In the genomic region with DNA sequence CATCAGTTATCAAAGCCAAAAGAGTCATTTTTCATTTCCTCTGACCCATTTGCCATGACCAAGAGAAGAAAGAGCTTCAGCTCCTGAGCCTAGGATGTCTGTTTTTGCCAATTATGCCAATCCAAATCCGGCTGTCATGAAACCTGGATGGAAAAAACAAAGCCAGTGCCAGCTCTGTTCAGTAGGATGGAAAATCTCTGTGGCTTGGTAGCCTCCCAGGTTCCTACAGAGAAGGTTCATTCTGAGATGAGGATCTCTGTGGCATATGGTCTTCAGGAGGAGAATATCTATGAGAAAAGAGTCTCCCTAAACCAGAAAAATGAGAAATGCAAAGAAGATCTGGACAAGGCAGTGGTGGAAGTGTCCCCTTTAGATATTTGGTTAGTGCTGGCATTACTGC, we compare ENCODE assay signal across 26 cellular contexts.
"Had no signal": no experiment of that assay in that cellular context is flagged by ENCODE, and none has a peak within 500 bp of the region (broad histone marks: within the 10 kb centered on the region; RNA-seq: fewer than 3 reads in every experiment).

No MANE protein-coding gene starts in this region.

- FAIRE-seq: bronchial epithelial cell had no signal

- H3K27ac Mint-ChIP-seq: activated CD4-positive, alpha-beta memory T cell treated with anti-CD3 and anti-CD28 coated beads for 36 hours; activated CD4-positive, alpha-beta T cell treated with anti-CD3 and anti-CD28 coated beads for 36 hours; activated CD4-positive, alpha-beta T cell treated with anti-CD3 and anti-CD28 coated beads, Interleukin-2, amount 10 ng/mL, durations not matched to agents 24 days and 14 days; activated CD8-positive, alpha-beta memory T cell treated with anti-CD3 and anti-CD28 coated beads, Interleukin-2, amount 10 ng/mL, durations not matched to agents 7 days and 5 days; activated CD8-positive, alpha-beta T cell treated with anti-CD3 and anti-CD28 coated beads, Interleukin-2, amount 10 ng/mL, durations not matched to agents 7 days and 5 days; activated naive CD4-positive, alpha-beta T cell treated with anti-CD3 and anti-CD28 coated beads, Interleukin-2, amount 10 ng/mL, durations not matched to agents 7 days and 5 days; activated naive CD4-positive, alpha-beta T cell treated with anti-CD3 and anti-CD28 coated beads, Interleukin-2, amount 50 U/mL, for 72 hours; activated naive CD8-positive, alpha-beta T cell treated with anti-CD3 and anti-CD28 coated beads, Interleukin-2, amount 10 ng/mL, durations not matched to agents 7 days and 5 days; dendritic cell treated with granulocyte-macrophage colony-stimulating factor and Interleukin-4, amounts not matched to agents 40 ng/mL and 50 ng/mL, for 4 days; endodermal cell had no signal

- H3K27me3 Mint-ChIP-seq: activated CD4-positive, alpha-beta memory T cell treated with anti-CD3 and anti-CD28 coated beads for 36 hours; activated CD4-positive, alpha-beta T cell treated with anti-CD3 and anti-CD28 coated beads for 36 hours; activated CD4-positive, alpha-beta T cell treated with anti-CD3 and anti-CD28 coated beads, Interleukin-2, amount 10 ng/mL, durations not matched to agents 24 days and 14 days; activated CD8-positive, alpha-beta memory T cell treated with anti-CD3 and anti-CD28 coated beads, Interleukin-2, amount 10 ng/mL, durations not matched to agents 7 days and 5 days; activated naive CD4-positive, alpha-beta T cell treated with anti-CD3 and anti-CD28 coated beads, Interleukin-2, amount 10 ng/mL, durations not matched to agents 7 days and 5 days; activated naive CD8-positive, alpha-beta T cell treated with anti-CD3 and anti-CD28 coated beads, Interleukin-2, amount 10 ng/mL, durations not matched to agents 7 days and 5 days; central memory CD8-positive, alpha-beta T cell; dendritic cell treated with granulocyte-macrophage colony-stimulating factor and Interleukin-4, amounts not matched to agents 40 ng/mL and 50 ng/mL, for 4 days had no signal

- H3K4me3 Mint-ChIP-seq: activated CD4-positive, alpha-beta memory T cell treated with anti-CD3 and anti-CD28 coated beads for 36 hours; activated CD4-positive, alpha-beta T cell treated with anti-CD3 and anti-CD28 coated beads for 36 hours; activated CD4-positive, alpha-beta T cell treated with anti-CD3 and anti-CD28 coated beads, Interleukin-2, amount 10 ng/mL, durations not matched to agents 24 days and 14 days; activated CD8-positive, alpha-beta memory T cell treated with anti-CD3 and anti-CD28 coated beads, Interleukin-2, amount 10 ng/mL, durations not matched to agents 7 days and 5 days; activated CD8-positive, alpha-beta T cell treated with anti-CD3 and anti-CD28 coated beads, Interleukin-2, amount 10 ng/mL, durations not matched to agents 7 days and 5 days; activated naive CD4-positive, alpha-beta T cell treated with anti-CD3 and anti-CD28 coated beads, Interleukin-2, amount 10 ng/mL, durations not matched to agents 7 days and 5 days; activated naive CD8-positive, alpha-beta T cell treated with anti-CD3 and anti-CD28 coated beads, Interleukin-2, amount 10 ng/mL, durations not matched to agents 7 days and 5 days; central memory CD8-positive, alpha-beta T cell; dendritic cell treated with granulocyte-macrophage colony-stimulating factor and Interleukin-4, amounts not matched to agents 40 ng/mL and 50 ng/mL, for 4 days; endodermal cell had no signal

- H3K36me3 Mint-ChIP-seq: activated CD4-positive, alpha-beta memory T cell treated with anti-CD3 and anti-CD28 coated beads for 36 hours; activated CD8-positive, alpha-beta memory T cell treated with anti-CD3 and anti-CD28 coated beads, Interleukin-2, amount 10 ng/mL, durations not matched to agents 7 days and 5 days; activated naive CD4-positive, alpha-beta T cell treated with anti-CD3 and anti-CD28 coated beads, Interleukin-2, amount 10 ng/mL, durations not matched to agents 7 days and 5 days; activated naive CD4-positive, alpha-beta T cell treated with anti-CD3 and anti-CD28 coated beads, Interleukin-2, amount 50 U/mL, for 72 hours; activated naive CD8-positive, alpha-beta T cell treated with anti-CD3 and anti-CD28 coated beads, Interleukin-2, amount 10 ng/mL, durations not matched to agents 7 days and 5 days had no signal

- H3K9me3 Mint-ChIP-seq: activated CD4-positive, alpha-beta T cell treated with anti-CD3 and anti-CD28 coated beads, Interleukin-2, amount 10 ng/mL, durations not matched to agents 24 days and 14 days; dendritic cell treated with granulocyte-macrophage colony-stimulating factor and Interleukin-4, amounts not matched to agents 40 ng/mL and 50 ng/mL, for 4 days; endodermal cell had no signal

- DNase-seq: activated CD4-positive, alpha-beta memory T cell treated with anti-CD3 and anti-CD28 coated beads for 36 hours; activated CD4-positive, alpha-beta T cell treated with anti-CD3 and anti-CD28 coated beads for 36 hours; activated CD4-positive, alpha-beta T cell treated with anti-CD3 and anti-CD28 coated beads, Interleukin-2, amount 10 ng/mL, durations not matched to agents 24 days and 14 days; activated CD4-positive, CD25-positive, alpha-beta regulatory T cell; activated CD4-positive, CD25-positive, alpha-beta regulatory T cell treated with anti-CD3 and anti-CD28 coated beads, Interleukin-2, amount 50 U/mL, for 72 hours; activated CD8-positive, alpha-beta memory T cell treated with anti-CD3 and anti-CD28 coated beads, Interleukin-2, amount 10 ng/mL, durations not matched to agents 7 days and 5 days; activated CD8-positive, alpha-beta memory T cell treated with anti-CD3 and anti-CD28 coated beads, Interleukin-2, amount 50 U/mL, for 4 hours; activated CD8-positive, alpha-beta T cell treated with anti-CD3 and anti-CD28 coated beads, Interleukin-2, amount 10 ng/mL, durations not matched to agents 7 days and 5 days; activated gamma-delta T cell; activated naive CD4-positive, alpha-beta T cell; activated naive CD4-positive, alpha-beta T cell treated with anti-CD3 and anti-CD28 coated beads, Interleukin-2, amount 10 ng/mL, durations not matched to agents 7 days and 5 days; activated naive CD8-positive, alpha-beta T cell treated with anti-CD3 and anti-CD28 coated beads, Interleukin-2, amount 10 ng/mL, durations not matched to agents 7 days and 5 days; activated T-cell treated with anti-CD3 and anti-CD28 coated beads, Interleukin-2, amount 50 U/mL, for 1 hour; activated T-cell treated with anti-CD3 and anti-CD28 coated beads, Interleukin-2, amount 50 U/mL, for 48 hours; brain microvascular endothelial cell; effector memory CD4-positive, alpha-beta T cell; endodermal cell; foreskin fibroblast; gastrocnemius medialis; glutamatergic neuron; heart left ventricle; T-helper 2 cell had no signal

- H3K4me1 Mint-ChIP-seq: activated CD4-positive, alpha-beta T cell treated with anti-CD3 and anti-CD28 coated beads for 36 hours; activated CD4-positive, alpha-beta T cell treated with anti-CD3 and anti-CD28 coated beads, Interleukin-2, amount 10 ng/mL, durations not matched to agents 24 days and 14 days; activated CD8-positive, alpha-beta memory T cell treated with anti-CD3 and anti-CD28 coated beads, Interleukin-2, amount 10 ng/mL, durations not matched to agents 7 days and 5 days; activated naive CD4-positive, alpha-beta T cell treated with anti-CD3 and anti-CD28 coated beads, Interleukin-2, amount 10 ng/mL, durations not matched to agents 7 days and 5 days; activated naive CD8-positive, alpha-beta T cell treated with anti-CD3 and anti-CD28 coated beads, Interleukin-2, amount 10 ng/mL, durations not matched to agents 7 days and 5 days; central memory CD8-positive, alpha-beta T cell; endodermal cell had no signal
